Comparison of ENCODE assay signal across 9 cellular contexts in the genomic region with DNA sequence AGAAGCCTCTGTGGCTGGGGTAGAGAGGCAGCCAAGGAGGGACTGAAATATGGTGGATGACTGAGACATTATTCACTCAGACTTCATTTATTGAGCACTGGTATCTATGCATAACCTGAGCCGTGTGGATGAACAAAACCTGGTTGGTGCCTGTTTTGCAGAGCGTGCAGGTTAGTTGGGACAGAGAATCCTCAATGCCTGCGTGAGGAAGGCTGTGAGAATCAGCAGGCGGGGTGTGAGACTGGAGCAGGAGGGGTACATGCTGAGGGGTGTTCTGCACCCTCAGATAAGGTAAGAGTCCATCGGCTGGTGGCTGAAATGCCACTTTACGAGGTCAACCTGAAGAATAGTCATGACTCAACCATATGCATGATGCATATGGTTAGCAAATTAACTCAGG.
"Had no signal": no experiment of that assay in that cellular context is flagged by ENCODE, and none has a peak within 500 bp of the region (broad histone marks: within the 10 kb centered on the region; RNA-seq: fewer than 3 reads in every experiment).

No MANE protein-coding gene starts in this region.

- FAIRE-seq: HTR-8/SVneo, K562 had no signal

- H3K27ac Mint-ChIP-seq: HFFc6 had no signal

- DNase-seq: GM23248, GOT3, H7, HFFc6, IMR-90 had no signal

- ATAC-seq: HCT116, K562 had no signal

- H3K36me3 ChIP-seq: HAP-1 had no signal

- H3K4me3 ChIP-seq: GM23248, HAP-1, K562 had no signal

- H3K4me3 Mint-ChIP-seq: HFFc6 had no signal
